ENCODE assay signal across 18 cellular contexts in the genomic region with DNA sequence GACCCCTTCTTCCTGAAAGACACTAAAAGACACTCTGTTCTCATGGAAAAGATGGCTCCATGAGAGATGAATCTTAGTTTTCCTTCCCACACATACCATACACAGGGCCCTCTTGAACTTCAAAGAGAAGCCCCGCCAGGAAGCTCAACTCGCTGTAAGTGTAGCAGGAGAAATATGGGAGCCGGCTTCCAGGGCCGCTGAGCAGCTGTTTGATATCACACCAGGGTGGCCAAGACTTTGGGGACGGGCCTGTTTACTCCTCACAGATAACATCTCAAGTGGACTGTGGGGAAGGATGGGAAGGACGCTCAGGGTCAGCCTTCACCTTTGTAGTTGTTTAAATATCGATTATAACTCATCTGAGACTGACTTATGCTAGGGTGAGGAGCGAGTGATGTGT.
A peak's percentile ranks its signal among the peaks of the same experiment; 100 is the strongest.
DNase-seq lines count a peak whose midpoint lies in the region; ATAC-seq and TF ChIP-seq lines count a peak whose summit lies in the region.
"Had no signal": no experiment of that assay in that cellular context is flagged by ENCODE, and none has a peak within 500 bp of the region (broad histone marks: within the 10 kb centered on the region; RNA-seq: fewer than 3 reads in every experiment).

No MANE protein-coding gene starts in this region.

- H2BK15ac ChIP-seq in mesenchymal stem cell (ENCODE audit: low read depth, poor library complexity, severe bottlenecking) = no peak overlapping the region

- no peak overlapping the region for H3K4ac ChIP-seq in mesenchymal stem cell (ENCODE audit: low read depth in 1 of 2, low read length in 2 of 2)

- H4K91ac ChIP-seq in mesenchymal stem cell (ENCODE audit: low read length) = no peak overlapping the region

- no peak overlapping the region for H2BK120ac ChIP-seq in mesenchymal stem cell (ENCODE audit: low read depth, low read length)

- no peak overlapping the region for H4K8ac ChIP-seq in mesenchymal stem cell (ENCODE audit: low read length)

- no peak overlapping the region for H2AK5ac ChIP-seq in mesenchymal stem cell (ENCODE audit: low read length, severe bottlenecking)

- POLR2A ChIA-PET in PC-3 (lab: Charles Lee; ENCODE audit: unreplicated experiment) = interaction anchor here (1.0 to 1.8 kb wide), 2 partner anchors 15 to 235 kb away, joined by 7 to 9 read pairs; a partner anchor contains a TSS

- no TSS peak for BruUV-seq in PC-3 (replicated peaks; lab: Mats Ljungman, UMichigan)

- H3K18ac ChIP-seq in mesenchymal stem cell (ENCODE audit: low read depth in 1 of 2, low read length in 2 of 2) = peak overlapping the region in 1 of 2 experiments; percentile 4

- H3K4me1 ChIP-seq in PC-3 (ENCODE audit: insufficient read depth, low read length) = peaks cover 70% of the 10 kb centered on the region
- peaks cover 6% of the 10 kb centered on the region for H3K4me1 ChIP-seq in mesenchymal stem cell (ENCODE audit: control insufficient read depth, insufficient read depth, low read depth, low read length)
- H3K4me1 ChIP-seq in skeletal muscle satellite cell (ENCODE audit: control insufficient read depth, insufficient read depth, low read length) = peaks cover 76% of the 10 kb centered on the region

- H3K9me2 ChIP-seq in PC-3 (replicated peaks; ENCODE audit: low read length) = no peaks in the 10 kb centered on the region

- H4K20me1 ChIP-seq in PC-3 (ENCODE audit: low read length) = no peaks in the 10 kb centered on the region

- no peak overlapping the region for H3K4me3 ChIP-seq in PC-3 (ENCODE audit: low read length)
- H3K4me3 ChIP-seq in mesenchymal stem cell (ENCODE audit: insufficient read depth in 1 of 2, low read depth in 1 of 2, low read length in 2 of 2) = no peak overlapping the region
- H3K4me3 ChIP-seq in skeletal muscle satellite cell (ENCODE audit: low read length) = no peak overlapping the region
- H3K4me3 ChIP-seq: GM12878, K562 had no signal

- H2BK12ac ChIP-seq in mesenchymal stem cell (ENCODE audit: low read length in 2 of 2) = peak overlapping the region in 1 of 2 experiments; percentile 6

- peak overlapping the region; percentile 64 for H3K27ac ChIP-seq in PC-3 (ENCODE audit: low read length)
- H3K27ac ChIP-seq in mesenchymal stem cell (ENCODE audit: low read length, poor library complexity, severe bottlenecking) = no peak overlapping the region

- H3F3A ChIP-seq in PC-3 (ENCODE audit: low read length, unreplicated experiment) = no peaks in the 10 kb centered on the region

- intact Hi-C loops in PC-3 (cut with micrococcal nuclease) = loop anchor here (1.0 to 10.0 kb wide), 10 partner anchors 14 to 835 kb away; no protein-coding TSS in a partner anchor

- no peak overlapping the region; the same call in 1 of the 2 replicates for H3K4me2 ChIP-seq in PC-3 (ENCODE audit: low read length)
- no peak overlapping the region for H3K4me2 ChIP-seq in mesenchymal stem cell (ENCODE audit: low read length, poor library complexity, severe bottlenecking)
- peak overlapping the region; percentile 2 for H3K4me2 ChIP-seq in skeletal muscle satellite cell (ENCODE audit: low read length)

- DNase-seq in NCI-H510A treated with DMSO at 0.1 percent for 48 hours (lab: John Stamatoyannopoulos, UW) = peak; percentile 41
- no peak for DNase-seq in NCI-H510A (lab: John Stamatoyannopoulos, UW)
- DNase-seq in PC-3 = no peak
- DNase-seq in mesenchymal stem cell = peak; percentile 75
- DNase-seq: 8988T, C1 segment of cervical spinal cord, GDM1, H7, NCI-H187 treated with DMSO at 0.1 percent for 48 hours, NCI-H2171, NCI-H446, NCI-H748 treated with DMSO at 0.1 percent for 48 hours had no signal

- CTCF ChIA-PET in PC-3 (lab: Charles Lee) = interaction anchor here (0.5 to 0.6 kb wide), 4 partner anchors 143 to 249 kb away, joined by 3 to 7 read pairs (median 6); no protein-coding TSS in a partner anchor

- 15% methylated on average over 8 of the region's 8 CpGs for WGBS in mesenchymal stem cell

- H3K9ac ChIP-seq in PC-3 (ENCODE audit: low read length) (peak overlapping the region; percentile 26), mesenchymal stem cell (ENCODE audit: low read length) (no peak overlapping the region), skeletal muscle satellite cell (ENCODE audit: low read depth, low read length) (peak overlapping the region; percentile 40)

- no peak for ATAC-seq in PC-3
- ATAC-seq in GM21619 (IDR thresholded peaks at IDR 0.05; ENCODE audit: unreplicated experiment) = no peak
- ATAC-seq in GM21447 (IDR thresholded peaks at IDR 0.05; ENCODE audit: unreplicated experiment) = no peak
- ATAC-seq in GM21786 (IDR thresholded peaks at IDR 0.05; ENCODE audit: unreplicated experiment) = no peak
- ATAC-seq: GM12878, K562 had no signal

- no peak overlapping the region for H2BK5ac ChIP-seq in mesenchymal stem cell (ENCODE audit: low read depth, low read length, poor library complexity, severe bottlenecking)

- H3K79me1 ChIP-seq in mesenchymal stem cell (replicated peaks; ENCODE audit: low read length, poor library complexity, severe bottlenecking) = no peaks in the 10 kb centered on the region

- H3K27me3 ChIP-seq in PC-3 (ENCODE audit: low read length) = no peaks in the 10 kb centered on the region
- H3K27me3 ChIP-seq in mesenchymal stem cell (ENCODE audit: control insufficient read depth in 1 of 2, insufficient read depth in 1 of 2, low read length in 2 of 2) = no peaks in the 10 kb centered on the region
- H3K27me3 ChIP-seq in skeletal muscle satellite cell (ENCODE audit: control insufficient read depth, insufficient read depth, low read length) = no peaks in the 10 kb centered on the region

- no peaks in the 10 kb centered on the region for H3K79me2 ChIP-seq in PC-3 (ENCODE audit: low read length)

- H3K36me3 ChIP-seq in PC-3 (ENCODE audit: low read depth, low read length) (no peaks in the 10 kb centered on the region), mesenchymal stem cell (ENCODE audit: control insufficient read depth in 1 of 2, insufficient read depth in 2 of 2, low read depth in 1 of 2, low read length in 2 of 2) (no peaks in the 10 kb centered on the region), skeletal muscle satellite cell (ENCODE audit: insufficient read depth, low read length) (no peaks in the 10 kb centered on the region)

- H3K23ac ChIP-seq in mesenchymal stem cell (ENCODE audit: low read length in 2 of 2) = no peak overlapping the region

- H2AFZ ChIP-seq in PC-3 (ENCODE audit: low read length) = no peak overlapping the region
- H2AFZ ChIP-seq in mesenchymal stem cell (ENCODE audit: low read depth, low read length) = no peak overlapping the region

- no peaks in the 10 kb centered on the region for H3K9me3 ChIP-seq in PC-3 (ENCODE audit: low read length)
- H3K9me3 ChIP-seq in mesenchymal stem cell (ENCODE audit: control insufficient read depth, low read length) = peaks cover 5% of the 10 kb centered on the region
- no peaks in the 10 kb centered on the region for H3K9me3 ChIP-seq in skeletal muscle satellite cell (replicated peaks; ENCODE audit: low read length)

- no peak for TF ChIP-seq CTCF in PC-3 (conservative IDR thresholded peaks at IDR 0.05; ENCODE audit: low read depth, low read length)

- H3K14ac ChIP-seq in mesenchymal stem cell (ENCODE audit: low read length in 2 of 2) = no peak overlapping the region

Comparison
In these comparisons a context has a peak if more than half of its experiments do, and no peak if none do; other contexts are left out.
1. DNase-seq: peak in NCI-H510A treated with DMSO at 0.1 percent for 48 hours (single experiment) and mesenchymal stem cell (single experiment); none in NCI-H510A (single experiment) and PC-3 (single experiment).